Comparison of ENCODE assay signal across 14 cellular contexts in the genomic region with DNA sequence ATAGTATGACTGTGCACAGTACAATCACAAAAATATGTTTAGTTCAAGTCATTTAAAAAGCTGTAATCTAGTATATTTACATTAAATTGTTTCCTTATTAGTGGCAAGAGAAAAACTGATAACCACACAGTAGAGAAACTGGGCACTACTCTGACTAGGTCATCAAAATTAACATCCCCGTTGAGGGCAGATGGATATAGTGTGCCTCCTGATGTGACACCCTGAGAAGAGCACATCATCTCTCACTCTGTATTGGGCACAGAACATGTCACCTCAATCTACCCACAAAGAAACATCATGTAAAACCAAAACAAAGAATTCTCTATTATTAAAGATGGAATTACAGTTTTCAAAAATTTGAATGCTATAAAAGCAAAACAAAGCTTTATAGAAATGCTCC.
DNase-seq lines count a peak whose midpoint lies in the region; ATAC-seq and TF ChIP-seq lines count a peak whose summit lies in the region.
"Had no signal": no experiment of that assay in that cellular context is flagged by ENCODE, and none has a peak within 500 bp of the region (broad histone marks: within the 10 kb centered on the region; RNA-seq: fewer than 3 reads in every experiment).

No MANE protein-coding gene starts in this region.

- H3K4me2 ChIP-seq in mammary epithelial cell (ENCODE audit: insufficient read depth, low read depth, low read length) (peak overlapping the region; percentile 59), skeletal muscle satellite cell (ENCODE audit: low read length) (peak overlapping the region; percentile 54)

- BruUV-seq in mammary epithelial cell (replicated peaks; lab: Mats Ljungman, UMichigan): no TSS peak

- no peak for DNase-seq in HFFc6
- DNase-seq in mammary epithelial cell: no peak
- DNase-seq in left lobe of liver (ENCODE audit: low spot score): no peak
- DNase-seq in NCI-H2107 (lab: John Stamatoyannopoulos, UW): no peak
- DNase-seq in medulla oblongata (ENCODE audit: extremely low spot score): no peak
- DNase-seq in NCI-H345 treated with DMSO at 0.1 percent for 48 hours (lab: John Stamatoyannopoulos, UW; ENCODE audit: unreplicated experiment): no peak
- no peak for DNase-seq in AG20443 (ENCODE audit: low spot score)
- DNase-seq: activated CD4-positive, alpha-beta T cell treated with anti-CD3 and anti-CD28 coated beads, Interleukin-2, amount 50 U/mL, for 1 hour; activated T-cell treated with anti-CD3 and anti-CD28 coated beads, Interleukin-2, amount 50 U/mL, for 48 hours; dorsolateral prefrontal cortex; stimulated activated CD4-positive, alpha-beta T cell treated with anti-CD3 and anti-CD28 coated beads, Interleukin-12 subunit alpha, Interleukin-12 subunit beta, amount 100 ng/mL, for 4 hours; T1000 had no signal

- in situ Hi-C loops in mammary epithelial cell (cut with MboI; ENCODE audit: low sequenced_read_pairs in 2 of 2): no loop called here

- peak overlapping the region; percentile 83 for H3K27ac Mint-ChIP-seq in HFFc6

- intact Hi-C loops in mammary epithelial cell (cut with micrococcal nuclease): loop anchor here (5.0 kb wide), 1 partner anchor 135 kb away; no protein-coding TSS in a partner anchor

- H3K27me3 ChIP-seq in mammary epithelial cell (ENCODE audit: insufficient read depth, low read length) (no peaks in the 10 kb centered on the region), skeletal muscle satellite cell (ENCODE audit: control insufficient read depth, insufficient read depth, low read length) (no peaks in the 10 kb centered on the region)
- H3K27me3 ChIP-seq: BE2C, dorsolateral prefrontal cortex had no signal

- H3K9me3 Mint-ChIP-seq in HFFc6: no peaks in the 10 kb centered on the region

- no peak for TF ChIP-seq CTCF in HFFc6 (IDR thresholded peaks at IDR 0.05)
- no peak for TF ChIP-seq CTCF in mammary epithelial cell (conservative IDR thresholded peaks at IDR 0.05 in 1 of 2, IDR thresholded peaks at IDR 0.05 in 1 of 2; ENCODE audit: extremely low read depth in 1 of 2, insufficient read depth in 1 of 2, low read depth in 1 of 2, low read length in 2 of 2)

- peak overlapping the region; percentile 66 for H3K4me3 Mint-ChIP-seq in HFFc6

- no peaks in the 10 kb centered on the region for H3K79me2 ChIP-seq in mammary epithelial cell (ENCODE audit: insufficient read depth, low read length)

- H2AFZ ChIP-seq in mammary epithelial cell (ENCODE audit: low read depth, low read length): peak overlapping the region; percentile 63

- H3K4me1 ChIP-seq in mammary epithelial cell (ENCODE audit: insufficient read depth, low read length): peaks cover 23% of the 10 kb centered on the region
- peaks cover 54% of the 10 kb centered on the region for H3K4me1 ChIP-seq in skeletal muscle satellite cell (ENCODE audit: control insufficient read depth, insufficient read depth, low read length)

- H3K36me3 Mint-ChIP-seq in HFFc6 (ENCODE audit: low read depth): no peaks in the 10 kb centered on the region

- 56% methylated on average over 1 of the region's 1 CpG for WGBS in mammary epithelial cell (ENCODE audit: low coverage, missing lambda C conversion rate)

- H3K9me3 ChIP-seq in mammary epithelial cell (replicated peaks; ENCODE audit: insufficient read depth, low read length): no peaks in the 10 kb centered on the region
- no peaks in the 10 kb centered on the region for H3K9me3 ChIP-seq in skeletal muscle satellite cell (replicated peaks; ENCODE audit: low read length)
- H3K9me3 ChIP-seq: BE2C had no signal

- no peak overlapping the region for H3K27ac ChIP-seq in mammary epithelial cell (ENCODE audit: insufficient read depth, low read depth, low read length)
- H3K27ac ChIP-seq: dorsolateral prefrontal cortex had no signal

- H3K4me1 Mint-ChIP-seq in HFFc6 (ENCODE audit: low read depth): peaks cover 64% of the 10 kb centered on the region

- no peak overlapping the region for H3K4me3 ChIP-seq in mammary epithelial cell (replicated peaks in 1 of 3; ENCODE audit: insufficient read depth in 1 of 3, low read depth in 2 of 3, low read length in 3 of 3)
- no peak overlapping the region for H3K4me3 ChIP-seq in skeletal muscle satellite cell (ENCODE audit: low read length)

- H4K20me1 ChIP-seq in mammary epithelial cell (ENCODE audit: insufficient read depth, low read length): no peaks in the 10 kb centered on the region

- H3K27me3 Mint-ChIP-seq in HFFc6 (ENCODE audit: insufficient read depth): no peaks in the 10 kb centered on the region; the same call in 1 of the 2 replicates

- CTCF ChIA-PET in mammary epithelial cell (lab: Charles Lee; ENCODE audit: low non-redundant PET): no interaction called here

- H3K9ac ChIP-seq in mammary epithelial cell (ENCODE audit: insufficient read depth, low read length) (peak overlapping the region; percentile 2), skeletal muscle satellite cell (ENCODE audit: low read depth, low read length) (peak overlapping the region; percentile 51)

- H3K36me3 ChIP-seq in mammary epithelial cell (ENCODE audit: insufficient read depth, low read length) (no peaks in the 10 kb centered on the region), skeletal muscle satellite cell (ENCODE audit: insufficient read depth, low read length) (no peaks in the 10 kb centered on the region)
- H3K36me3 ChIP-seq: BE2C had no signal

- dilution Hi-C loops in mammary epithelial cell (cut with HindIII; ENCODE audit: low sequenced_read_pairs): no loop called here

- peak; percentile 46 for ATAC-seq in left lobe of liver
